In genomic region chr10:96501985-96502384, GRCh38 we compare ENCODE assay signal across 18 cellular contexts. TPM values are rescaled to one million over a fixed set of nuclear protein-coding genes. Genes with fewer than 3 reads are reported as not detected.
A peak's percentile ranks its signal among the peaks of the same experiment; 100 is the strongest.
DNase-seq lines count a peak whose midpoint lies in the region; ATAC-seq and TF ChIP-seq lines count a peak whose summit lies in the region.
"Had no signal": no experiment of that assay in that cellular context is flagged by ENCODE, and none has a peak within 500 bp of the region (broad histone marks: within the 10 kb centered on the region; RNA-seq: fewer than 3 reads in every experiment).

No MANE protein-coding gene starts in this region.

- no peak for TF ChIP-seq CTCF in astrocyte of the spinal cord (IDR thresholded peaks at IDR 0.05; ENCODE audit: low read depth, low read length)

- no peak for ATAC-seq in activated CD4-positive, CD25-positive, alpha-beta regulatory T cell treated with anti-CD3 and anti-CD28 coated beads, Interleukin-2, amount 50 U/mL, for 24 hours
- ATAC-seq in HG03045 (IDR thresholded peaks at IDR 0.05; ENCODE audit: unreplicated experiment) = no peak
- ATAC-seq in GM19452 (IDR thresholded peaks at IDR 0.05; ENCODE audit: unreplicated experiment) = no peak
- no peak for ATAC-seq in GM18517 (IDR thresholded peaks at IDR 0.05; ENCODE audit: unreplicated experiment)
- ATAC-seq: activated T-helper 17 cell treated with anti-CD3 and anti-CD28 coated beads, Interleukin-2, amount 50 U/mL, for 72 hours; GM23338; heart right ventricle had no signal

- DNase-seq in DMS53 treated with DMSO at 0.1 percent for 48 hours (lab: John Stamatoyannopoulos, UW; ENCODE audit: unreplicated experiment) = peak; percentile 34
- peak; percentile 82 for DNase-seq in HT1080 (ENCODE audit: low read depth)
- peak; percentile 24 for DNase-seq in astrocyte of the spinal cord (ENCODE audit: low read depth, low spot score)
- peak; percentile 96 for DNase-seq in kidney tubule cell (ENCODE audit: low spot score)
- DNase-seq: COR-L47; heart right ventricle; IMR-90; NCI-H2029 treated with DMSO at 0.1 percent for 48 hours; small intestine; stimulated activated CD4-positive, alpha-beta T cell treated with anti-CD3 and anti-CD28 coated beads, Interleukin-4, amount 100 ng/mL, for 24 hours; T-helper 9 cell had no signal

- in situ Hi-C loops in astrocyte of the spinal cord (cut with HindIII; ENCODE audit: low sequenced_read_pairs) = no loop called here

- no peak overlapping the region for H3K4me3 ChIP-seq in astrocyte of the spinal cord (ENCODE audit: low read depth, low read length)
- H3K4me3 ChIP-seq: cardiac muscle cell, GM23338, heart right ventricle had no signal

RNA-seq across cellular contexts. Expression of gene TLL2, which starts 11.7 kb away (rescaled TPM):
- under 0.01 and 0.05 TPM in 2 replicates for total RNA-seq in HT1080 (2014; rRNA removed; shearing (Covaris generic))
- 0.19 and 0.29 TPM in 2 replicates for polyA plus RNA-seq in HT1080 (2015; cell fraction: cytosol; rRNA removed)
- polyA plus RNA-seq in HT1080 (2015; cell fraction: nucleus; rRNA removed) = 0.20 and 0.40 TPM in 2 replicates
- total RNA-seq: activated T-helper 17 cell treated with anti-CD3 and anti-CD28 coated beads, Interleukin-2, amount 50 U/mL, for 72 hours had no signal

Comparison
In these comparisons a context has a peak if more than half of its experiments do, and no peak if none do; other contexts are left out.
1. DNase-seq: peak in every context shown above with its lines; median percentile 96 in kidney tubule cell; 82 in HT1080; 34 in DMS53 treated with DMSO at 0.1 percent for 48 hours; 24 in astrocyte of the spinal cord.